In genomic region chrX:21799767-21800166, GRCh38 we compare ENCODE assay signal across 30 cellular contexts. TPM values are rescaled to one million over a fixed set of nuclear protein-coding genes. Genes with fewer than 3 reads are reported as not detected.
A peak's percentile ranks its signal among the peaks of the same experiment; 100 is the strongest.
DNase-seq lines count a peak whose midpoint lies in the region; ATAC-seq, FAIRE-seq and TF ChIP-seq lines count a peak whose summit lies in the region.
"Had no signal": no experiment of that assay in that cellular context is flagged by ENCODE, and none has a peak within 500 bp of the region (broad histone marks: within the 10 kb centered on the region; RNA-seq: fewer than 3 reads in every experiment).

No MANE protein-coding gene starts in this region.

- DNase-seq in heart left ventricle (no peak), cardiac septum (ENCODE audit: low spot score) (no peak), HepG2 (ENCODE audit: low spot score) (no peak), thoracic aorta (ENCODE audit: low spot score) (no peak), T-helper 2 cell (no peak)
- DNase-seq: activated CD4-positive, alpha-beta memory T cell treated with anti-CD3 and anti-CD28 coated beads for 36 hours; activated CD4-positive, CD25-positive, alpha-beta regulatory T cell; activated CD8-positive, alpha-beta memory T cell treated with anti-CD3 and anti-CD28 coated beads, Interleukin-2, amount 50 U/mL, for 4 hours; activated naive CD4-positive, alpha-beta T cell treated with anti-CD3 and anti-CD28 coated beads for 36 hours; amniotic stem cell; CD8-positive, alpha-beta T cell; effector CD4-positive, alpha-beta T cell; H7; NCI-H1417 treated with DMSO at 0.1 percent for 48 hours; NCI-H2081 treated with DMSO at 0.1 percent for 48 hours; NCI-H345; NCI-H774; posterior cingulate gyrus; SIG-M5; stimulated activated naive CD4-positive, alpha-beta T cell treated with Interleukin-2 at 50 U/mL for 16 hours; T-cell; testis had no signal

- H3K4me3 ChIP-seq in heart left ventricle (no peak overlapping the region), OCI-LY3 (ENCODE audit: low read length) (peak overlapping the region; percentile 43), HepG2 (replicated peaks in 1 of 3; ENCODE audit: insufficient read depth in 1 of 3, low read depth in 2 of 3, low read length in 3 of 3) (no peak overlapping the region), thoracic aorta (no peak overlapping the region)
- H3K4me3 ChIP-seq: breast epithelium, testis had no signal

- H3K4me1 ChIP-seq in heart left ventricle (peaks cover 0 to 9% (median 0%) of the 10 kb centered on the region in 12 donors), OCI-LY3 (ENCODE audit: low read length) (peaks cover 35% of the 10 kb centered on the region), HepG2 (ENCODE audit: insufficient read depth, low read length) (peaks cover 47% of the 10 kb centered on the region), thoracic aorta (ENCODE audit: control insufficient read depth in 1 of 2, low read depth in 2 of 2) (peaks cover 12 to 42% of the 10 kb centered on the region in 2 donors)
- H3K4me1 ChIP-seq: breast epithelium, testis had no signal

- H3K9me3 ChIP-seq in heart left ventricle, result no peaks in the 10 kb centered on the region
- H3K9me3 ChIP-seq in OCI-LY3 (ENCODE audit: insufficient read depth, low read length), result no peaks in the 10 kb centered on the region
- no peaks in the 10 kb centered on the region for H3K9me3 ChIP-seq in HepG2 (ENCODE audit: low read length)
- H3K9me3 ChIP-seq in thoracic aorta, result no peaks in the 10 kb centered on the region
- H3K9me3 ChIP-seq: breast epithelium, testis had no signal

- TF ChIP-seq EP300 in HepG2 (IDR thresholded peaks at IDR 0.05; ENCODE audit: low read depth in 2 of 2, low read length in 2 of 2) (no peak), HepG2 (CRISPR knock-in tag; IDR thresholded peaks at IDR 0.05; ENCODE audit: borderline replicate concordance) (no peak)

- peak; percentile 56 for FAIRE-seq in HepG2 (lab: Jason Lieb, UNC)
- FAIRE-seq: A204.1, colon had no signal

- H2AFZ ChIP-seq in OCI-LY3 (ENCODE audit: low read depth, low read length) (peak overlapping the region; percentile 73), HepG2 (ENCODE audit: low read length) (no peak overlapping the region)

- H3K36me3 ChIP-seq in heart left ventricle (no peaks in the 10 kb centered on the region), OCI-LY3 (replicated peaks; ENCODE audit: low read depth, low read length) (no peaks in the 10 kb centered on the region), HepG2 (replicated peaks in 1 of 2; ENCODE audit: control insufficient read depth in 1 of 2, insufficient read depth in 2 of 2, low read length in 2 of 2) (no peaks in the 10 kb centered on the region), thoracic aorta (no peaks in the 10 kb centered on the region)
- H3K36me3 ChIP-seq: breast epithelium had no signal

- peak overlapping the region; percentile 69 for H3K4me2 ChIP-seq in OCI-LY3 (ENCODE audit: low read length)
- peak overlapping the region; percentile 18; the same call in 1 of the 2 replicates for H3K4me2 ChIP-seq in HepG2 (ENCODE audit: low read depth, low read length)

- H4K20me1 ChIP-seq in OCI-LY3 (ENCODE audit: insufficient read depth, low read length) (no peaks in the 10 kb centered on the region), HepG2 (ENCODE audit: insufficient read depth, low read length) (no peaks in the 10 kb centered on the region)

- ATAC-seq in heart left ventricle (no peak), HepG2 (no peak), thoracic aorta (ENCODE audit: insufficient number of reproducible peaks, low FRiP score, low read depth) (no peak), HG03139 (IDR thresholded peaks at IDR 0.05; ENCODE audit: unreplicated experiment) (no peak), GM19324 (IDR thresholded peaks at IDR 0.05; ENCODE audit: low FRiP score, unreplicated experiment) (no peak)
- ATAC-seq: CD8-positive, alpha-beta T cell; T-cell had no signal

- H3K9ac ChIP-seq in OCI-LY3 (ENCODE audit: low read length) (no peak overlapping the region), HepG2 (ENCODE audit: insufficient read depth, low read depth, low read length) (no peak overlapping the region)

- peaks cover 0 to 9% (median 0%) of the 10 kb centered on the region in 9 donors for H3K27me3 ChIP-seq in heart left ventricle
- no peaks in the 10 kb centered on the region for H3K27me3 ChIP-seq in OCI-LY3 (ENCODE audit: low read depth, low read length)
- H3K27me3 ChIP-seq in HepG2 (ENCODE audit: control insufficient read depth in 1 of 2, insufficient read depth in 2 of 2, low read length in 2 of 2), result no peaks in the 10 kb centered on the region
- H3K27me3 ChIP-seq in thoracic aorta (replicated peaks; ENCODE audit: insufficient read depth), result no peaks in the 10 kb centered on the region
- H3K27me3 ChIP-seq: testis had no signal

- POLR2A ChIA-PET in HepG2 (lab: Yijun Ruan, JAX), result no interaction called here

- CTCF ChIA-PET in HepG2 (lab: Yijun Ruan, JAX; ENCODE audit: low intra/inter-chr PET ratio, low total read pairs), result no interaction called here

- WGBS in heart left ventricle, 4 donors, result 66 to 76% (median 70%) methylated on average over 6 of the region's 6 CpGs
- WGBS in HepG2 (ENCODE audit: low lambda C conversion rate), result 38% methylated on average over 5 of the region's 6 CpGs

- in situ Hi-C loops in HepG2 (cut with HindIII; ENCODE audit: extremely low pct_ligation_motif_present, low pct_unique_long_range_greater_than_20kb), result no loop called here

- H3K27ac ChIP-seq in heart left ventricle, result peak overlapping the region in 11 of 12 donors; percentile 1 to 67 (median 49)
- H3K27ac ChIP-seq in OCI-LY3 (ENCODE audit: low read length), result no peak overlapping the region
- H3K27ac ChIP-seq in HepG2 (ENCODE audit: extremely low read length, insufficient read depth, low read length), result no peak overlapping the region
- H3K27ac ChIP-seq in thoracic aorta, result peak overlapping the region; percentile 22 to 61
- H3K27ac ChIP-seq: testis had no signal

- intact Hi-C loops in heart left ventricle (cut with DNase I), result loop anchor here in 1 of 10 donors (5.0 kb wide), 1 partner anchor 42 kb away; the partner anchor contains the start of gene SMPX
- intact Hi-C loops in cardiac septum (cut with DNase I), result loop anchor here (5.0 kb wide), 1 partner anchor 42 kb away; the partner anchor contains the start of gene SMPX
- intact Hi-C loops in HepG2 (cut with micrococcal nuclease; ENCODE audit: unreplicated experiment), result loop anchor here (5.0 kb wide), 1 partner anchor 33 kb away; no protein-coding TSS in a partner anchor

- no peak for TF ChIP-seq CTCF in heart left ventricle (IDR thresholded peaks at IDR 0.05)
- TF ChIP-seq CTCF in OCI-LY3 (IDR thresholded peaks at IDR 0.05; ENCODE audit: low read depth, low read length), result no peak
- no peak for TF ChIP-seq CTCF in HepG2 (CRISPR knock-in tag; IDR thresholded peaks at IDR 0.05)
- no peak for TF ChIP-seq CTCF in thoracic aorta (IDR thresholded peaks at IDR 0.05)

- TF ChIP-seq RAD21 in HepG2 (CRISPR knock-in tag; IDR thresholded peaks at IDR 0.05), result no peak

- H3K79me2 ChIP-seq in OCI-LY3 (ENCODE audit: low read length) (no peaks in the 10 kb centered on the region), HepG2 (ENCODE audit: insufficient read depth, low read length) (no peaks in the 10 kb centered on the region)

- no peak for TF ChIP-seq POLR2A in heart left ventricle (IDR thresholded peaks at IDR 0.05)
- no peak for TF ChIP-seq POLR2A in HepG2 (IDR thresholded peaks at IDR 0.05; ENCODE audit: insufficient read depth in 1 of 2, low read depth in 2 of 2, low read length in 2 of 2)

- BruUV-seq in HepG2 (replicated peaks; lab: Mats Ljungman, UMichigan), result no TSS peak

RNA-seq across cellular contexts. Expression of gene MBTPS2, which starts 39.6 kb away (rescaled TPM):
- total RNA-seq in heart left ventricle (10 to 100 TPM in 7 of 9 donors, 1 to 10 TPM in 2; 7.5 to 14.8 (median 11.7) TPM), cardiac septum (11.2 TPM), HepG2 (2016; rRNA removed; fragmentation: Illumina TruSeq; extraction: Trizol) (5.7 and 7.7 TPM in 2 replicates), thoracic aorta (10 to 100 TPM; 11.2 to 16.9 TPM)
- polyA plus RNA-seq in heart left ventricle (10 to 100 TPM in 1 of 2 donors, 1 to 10 TPM in 1; 2.6 to 10.1 TPM), HepG2 (2011; rRNA removed) (12.4 and 14.4 TPM in 2 replicates)
- 0.88 and 1.1 TPM in 2 replicates for total RNA-seq in HepG2 (2016; cell fraction: cytosol; rRNA removed; fragmentation: Illumina TruSeq; extraction: Trizol; ENCODE audit: low read depth)
- 5.2 and 7.9 TPM in 2 replicates for total RNA-seq in HepG2 (2016; cell fraction: insoluble cytoplasmic fraction; rRNA removed; fragmentation: Illumina TruSeq; extraction: Trizol)
- 4.5 and 6.1 TPM in 2 replicates for total RNA-seq in HepG2 (2016; cell fraction: membrane; rRNA removed; fragmentation: Illumina TruSeq; extraction: Trizol)
- 13.8 and 14.9 TPM in 2 replicates for total RNA-seq in HepG2 (2016; cell fraction: nucleus; rRNA removed; fragmentation: Illumina TruSeq; extraction: Trizol)
- polyA plus RNA-seq in HepG2 (2011; cell fraction: cytosol; rRNA removed), result 7.6 and 10.4 TPM in 2 replicates
- 3.3 and 4.7 TPM in 2 replicates for polyA plus RNA-seq in HepG2 (2011; cell fraction: nucleus; rRNA removed)
- 10.5 and 14.8 TPM in 2 replicates for polyA plus RNA-seq in HepG2 (2012)
- polyA plus RNA-seq in HepG2 (2016; cell fraction: cytosol; fragmentation: Illumina TruSeq; extraction: Trizol; ENCODE audit: low read depth), result 0.78 and 0.94 TPM in 2 replicates
- polyA plus RNA-seq in HepG2 (2016; cell fraction: insoluble cytoplasmic fraction; fragmentation: Illumina TruSeq; extraction: Trizol; ENCODE audit: low read depth), result 8.2 and 9.5 TPM in 2 replicates
- 2.7 and 2.8 TPM in 2 replicates for polyA plus RNA-seq in HepG2 (2016; cell fraction: membrane; fragmentation: Illumina TruSeq; extraction: Trizol; ENCODE audit: low read depth)
- polyA plus RNA-seq in HepG2 (2016; cell fraction: nucleus; fragmentation: Illumina TruSeq; extraction: Trizol; ENCODE audit: insufficient read depth, low read depth), result 14.7 and 15.7 TPM in 2 replicates
- polyA minus RNA-seq in HepG2 (2011; rRNA and poly(A)+ RNA removed; ENCODE audit: low replicate concordance), result 26.4 and 51.1 TPM in 2 replicates
- 13.5 and 15.2 TPM in 2 replicates for polyA minus RNA-seq in HepG2 (2011; cell fraction: cytosol; rRNA and poly(A)+ RNA removed)
- 14.0 and 18.4 TPM in 2 replicates for polyA minus RNA-seq in HepG2 (2011; cell fraction: nucleus; rRNA and poly(A)+ RNA removed)

RNA-seq across cellular contexts. Expression of gene SMPX, which starts 41.9 kb away (rescaled TPM):
- total RNA-seq in heart left ventricle (100 to 1,000 TPM; 537 to 972 (median 719) TPM), cardiac septum (732 TPM), HepG2 (2016; rRNA removed; fragmentation: Illumina TruSeq; extraction: Trizol) (0.67 and 1.8 TPM in 2 replicates), thoracic aorta (10 to 100 TPM in 1 of 2 donors, not detected in 1; 10.4 TPM)
- polyA plus RNA-seq in heart left ventricle (100 to 1,000 TPM; 340 to 515 TPM), HepG2 (2011; rRNA removed) (0.91 and 0.95 TPM in 2 replicates)
- 0.44 and 0.61 TPM in 2 replicates for total RNA-seq in HepG2 (2016; cell fraction: cytosol; rRNA removed; fragmentation: Illumina TruSeq; extraction: Trizol; ENCODE audit: low read depth)
- 1.2 and 1.8 TPM in 2 replicates for total RNA-seq in HepG2 (2016; cell fraction: insoluble cytoplasmic fraction; rRNA removed; fragmentation: Illumina TruSeq; extraction: Trizol)
- total RNA-seq in HepG2 (2016; cell fraction: membrane; rRNA removed; fragmentation: Illumina TruSeq; extraction: Trizol), result 0.48 and 0.71 TPM in 2 replicates
- 3.1 and 5.3 TPM in 2 replicates for total RNA-seq in HepG2 (2016; cell fraction: nucleus; rRNA removed; fragmentation: Illumina TruSeq; extraction: Trizol)
- polyA plus RNA-seq in HepG2 (2011; cell fraction: cytosol; rRNA removed), result 0.16 and 0.23 TPM in 2 replicates
- polyA plus RNA-seq in HepG2 (2011; cell fraction: nucleus; rRNA removed), result 2.5 and 2.9 TPM in 2 replicates
- 0.52 and 2.3 TPM in 2 replicates for polyA plus RNA-seq in HepG2 (2012)
- 0.40 and 0.52 TPM in 2 replicates for polyA plus RNA-seq in HepG2 (2016; cell fraction: cytosol; fragmentation: Illumina TruSeq; extraction: Trizol; ENCODE audit: low read depth)
- polyA plus RNA-seq in HepG2 (2016; cell fraction: insoluble cytoplasmic fraction; fragmentation: Illumina TruSeq; extraction: Trizol; ENCODE audit: low read depth), result 0.56 and 1.7 TPM in 2 replicates
- 0.56 and 0.82 TPM in 2 replicates for polyA plus RNA-seq in HepG2 (2016; cell fraction: membrane; fragmentation: Illumina TruSeq; extraction: Trizol; ENCODE audit: low read depth)
- polyA plus RNA-seq in HepG2 (2016; cell fraction: nucleus; fragmentation: Illumina TruSeq; extraction: Trizol; ENCODE audit: insufficient read depth, low read depth), result 12.4 and 13.9 TPM in 2 replicates
- polyA minus RNA-seq in HepG2 (2011; rRNA and poly(A)+ RNA removed; ENCODE audit: low replicate concordance), result not detected in 2 replicates
- not detected in 2 replicates for polyA minus RNA-seq in HepG2 (2011; cell fraction: cytosol; rRNA and poly(A)+ RNA removed)
- 0.64 and 2.0 TPM in 2 replicates for polyA minus RNA-seq in HepG2 (2011; cell fraction: nucleus; rRNA and poly(A)+ RNA removed)
- total RNA-seq: activated CD4-positive, alpha-beta memory T cell treated with anti-CD3 and anti-CD28 coated beads for 36 hours; activated naive CD4-positive, alpha-beta T cell treated with anti-CD3 and anti-CD28 coated beads for 36 hours; activated T-helper 1 cell treated with anti-CD3 and anti-CD28 coated beads, Interleukin-12 subunit alpha, Interleukin-12 subunit beta, Interleukin-2, Interleukin-4 antibody, amounts not matched to agents 30 ng/mL and 10 ng/mL and 1 ng/mL, durations not matched to agents 14 hours and 24 hours and 36 hours; CD8-positive, alpha-beta T cell; HT-29; T-cell; testis had no signal

RNA-seq across cellular contexts. Expression of gene YY2, which starts 56.0 kb away (rescaled TPM):
- total RNA-seq in heart left ventricle (1 to 10 TPM in 2 of 9 donors, under 1 TPM in 7; 0.38 to 1.2 (median 0.56) TPM), cardiac septum (0.97 TPM), HepG2 (2016; rRNA removed; fragmentation: Illumina TruSeq; extraction: Trizol) (0.31 and 0.44 TPM in 2 replicates), thoracic aorta (1 to 10 TPM; 1.5 to 4.2 TPM)
- polyA plus RNA-seq in heart left ventricle (under 1 TPM; 0.65 to 0.80 TPM), HepG2 (2011; rRNA removed) (0.34 and 0.47 TPM in 2 replicates)
- total RNA-seq in HepG2 (2016; cell fraction: cytosol; rRNA removed; fragmentation: Illumina TruSeq; extraction: Trizol; ENCODE audit: low read depth), result not detected in 2 replicates
- total RNA-seq in HepG2 (2016; cell fraction: insoluble cytoplasmic fraction; rRNA removed; fragmentation: Illumina TruSeq; extraction: Trizol), result 0.12 and 0.24 TPM in 2 replicates
- 0.17 and 0.28 TPM in 2 replicates for total RNA-seq in HepG2 (2016; cell fraction: membrane; rRNA removed; fragmentation: Illumina TruSeq; extraction: Trizol)
- 1.3 and 1.8 TPM in 2 replicates for total RNA-seq in HepG2 (2016; cell fraction: nucleus; rRNA removed; fragmentation: Illumina TruSeq; extraction: Trizol)
- 0.15 and 0.28 TPM in 2 replicates for polyA plus RNA-seq in HepG2 (2011; cell fraction: cytosol; rRNA removed)
- polyA plus RNA-seq in HepG2 (2011; cell fraction: nucleus; rRNA removed), result 0.79 and 0.99 TPM in 2 replicates
- polyA plus RNA-seq in HepG2 (2012), result 0.51 and 1.0 TPM in 2 replicates
- 0.05 TPM in 1 of 2 replicates, not detected in the other for polyA plus RNA-seq in HepG2 (2016; cell fraction: cytosol; fragmentation: Illumina TruSeq; extraction: Trizol; ENCODE audit: low read depth)
- polyA plus RNA-seq in HepG2 (2016; cell fraction: insoluble cytoplasmic fraction; fragmentation: Illumina TruSeq; extraction: Trizol; ENCODE audit: low read depth), result 0.60 and 0.61 TPM in 2 replicates
- 0.06 and 0.15 TPM in 2 replicates for polyA plus RNA-seq in HepG2 (2016; cell fraction: membrane; fragmentation: Illumina TruSeq; extraction: Trizol; ENCODE audit: low read depth)
- 2.9 TPM in 2 replicates for polyA plus RNA-seq in HepG2 (2016; cell fraction: nucleus; fragmentation: Illumina TruSeq; extraction: Trizol; ENCODE audit: insufficient read depth, low read depth)
- polyA minus RNA-seq in HepG2 (2011; rRNA and poly(A)+ RNA removed; ENCODE audit: low replicate concordance), result 1.0 and 4.0 TPM in 2 replicates
- 0.30 TPM in 1 of 2 replicates, not detected in the other for polyA minus RNA-seq in HepG2 (2011; cell fraction: cytosol; rRNA and poly(A)+ RNA removed)
- 2.7 and 2.8 TPM in 2 replicates for polyA minus RNA-seq in HepG2 (2011; cell fraction: nucleus; rRNA and poly(A)+ RNA removed)

Comparison
In these comparisons a context has a peak if more than half of its experiments do, and no peak if none do; other contexts are left out.
1. H3K27ac ChIP-seq: peak in heart left ventricle (11 of 12) and thoracic aorta (2 of 2); none in OCI-LY3 (single experiment) and HepG2 (single experiment).
2. RNA of gene SMPX, which starts 41.9 kb away (total RNA-seq): 732 TPM in cardiac septum (single experiment) and 537 to 972 TPM in heart left ventricle; 10.4 TPM in thoracic aorta and 0.44 to 5.3 TPM in HepG2; every median in the first group is over 10 times any median in the second.